ENCODE assay signal across 8 cellular contexts in the genomic region with DNA sequence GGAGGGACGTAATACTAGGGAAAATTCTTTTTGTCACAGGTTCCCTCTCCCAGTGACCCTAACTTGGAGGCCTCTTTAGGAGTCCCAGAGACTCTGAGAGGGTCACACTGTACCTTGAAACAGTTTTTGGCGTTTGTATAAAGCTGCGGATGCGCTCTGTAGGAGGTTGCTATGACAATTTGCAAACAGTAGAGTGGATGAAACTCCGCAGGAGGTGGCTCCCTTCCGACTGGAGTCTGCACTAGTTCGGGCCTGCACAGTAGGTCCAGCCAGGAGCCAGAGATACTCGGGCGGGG. TPM values are rescaled to one million over a fixed set of nuclear protein-coding genes. Genes with fewer than 3 reads are reported as not detected.
A peak's percentile ranks its signal among the peaks of the same experiment; 100 is the strongest.
DNase-seq lines count a peak whose midpoint lies in the region; ATAC-seq and TF ChIP-seq lines count a peak whose summit lies in the region.

No MANE protein-coding gene starts in this region.

- H3K4me3 Mint-ChIP-seq in stimulated activated naive CD8-positive, alpha-beta T cell treated with anti-CD3 and anti-CD28 coated beads, Interleukin-15, Interleukin-2, amounts not matched to agents 100 ng/mL and 50 ng/mL, for 24 hours = peak overlapping the region; percentile 79
- H3K4me3 Mint-ChIP-seq in brain = peak overlapping the region; percentile 90 to 97 (median 92)

- H3K9ac ChIP-seq in mucosa of stomach (ENCODE audit: low read length) = peak overlapping the region; percentile 92

- no peak for TF ChIP-seq CTCF in brain (conservative IDR thresholded peaks at IDR 0.05)
- TF ChIP-seq CTCF in vagina (IDR thresholded peaks at IDR 0.05) = no peak

- H3K4me1 ChIP-seq in mucosa of stomach (ENCODE audit: control insufficient read depth, insufficient read depth, low read length) (peaks cover 16% of the 10 kb centered on the region), vagina (peaks cover 29% of the 10 kb centered on the region)

- peak overlapping the region; percentile 81 for H3K4me3 ChIP-seq in mucosa of stomach (ENCODE audit: low read length)
- H3K4me3 ChIP-seq in vagina = no peak overlapping the region

- peaks cover 13% of the 10 kb centered on the region for H3K36me3 Mint-ChIP-seq in stimulated activated naive CD8-positive, alpha-beta T cell treated with anti-CD3 and anti-CD28 coated beads, Interleukin-15, Interleukin-2, amounts not matched to agents 100 ng/mL and 50 ng/mL, for 24 hours (ENCODE audit: low read depth)
- H3K36me3 Mint-ChIP-seq in brain = peaks cover 13% of the 10 kb centered on the region

- peak overlapping the region; percentile 89 for H3K27ac Mint-ChIP-seq in stimulated activated naive CD8-positive, alpha-beta T cell treated with anti-CD3 and anti-CD28 coated beads, Interleukin-15, Interleukin-2, amounts not matched to agents 100 ng/mL and 50 ng/mL, for 24 hours
- peak overlapping the region; percentile 74 to 98 (median 92) for H3K27ac Mint-ChIP-seq in brain

- H3K9me3 ChIP-seq in mucosa of stomach (ENCODE audit: control insufficient read depth, low read length) = no peaks in the 10 kb centered on the region
- no peaks in the 10 kb centered on the region for H3K9me3 ChIP-seq in vagina

- H3K36me3 ChIP-seq in mucosa of stomach (ENCODE audit: control insufficient read depth, insufficient read depth, low read length) (no peaks in the 10 kb centered on the region), vagina (no peaks in the 10 kb centered on the region)

- no peak for DNase-seq in stimulated activated naive CD8-positive, alpha-beta T cell treated with anti-CD3 and anti-CD28 coated beads, Interleukin-15, Interleukin-2, amounts not matched to agents 100 U/mL and 50 U/mL, for 24 hours
- DNase-seq in vagina (ENCODE audit: extremely low spot score in 2 of 2) = no peak
- DNase-seq in KG1 (lab: John Stamatoyannopoulos, UW) = no peak

- H3K27ac ChIP-seq in vagina = peak overlapping the region; percentile 86

- no peaks in the 10 kb centered on the region for H3K27me3 Mint-ChIP-seq in stimulated activated naive CD8-positive, alpha-beta T cell treated with anti-CD3 and anti-CD28 coated beads, Interleukin-15, Interleukin-2, amounts not matched to agents 100 ng/mL and 50 ng/mL, for 24 hours
- H3K27me3 Mint-ChIP-seq in brain = peaks cover 19% of the 10 kb centered on the region

- H3K27me3 ChIP-seq in mucosa of stomach (ENCODE audit: control insufficient read depth, insufficient read depth, low read length) (no peaks in the 10 kb centered on the region), vagina (no peaks in the 10 kb centered on the region)

- intact Hi-C loops in vagina (cut with DNase I) = no loop called here

- no peak for TF ChIP-seq POLR2A in vagina (IDR thresholded peaks at IDR 0.05)

- peaks cover 35% of the 10 kb centered on the region for H3K4me1 Mint-ChIP-seq in stimulated activated naive CD8-positive, alpha-beta T cell treated with anti-CD3 and anti-CD28 coated beads, Interleukin-15, Interleukin-2, amounts not matched to agents 100 ng/mL and 50 ng/mL, for 24 hours (ENCODE audit: low read depth)
- peaks cover 34% of the 10 kb centered on the region for H3K4me1 Mint-ChIP-seq in brain

- no peaks in the 10 kb centered on the region for H3K9me3 Mint-ChIP-seq in stimulated activated naive CD8-positive, alpha-beta T cell treated with anti-CD3 and anti-CD28 coated beads, Interleukin-15, Interleukin-2, amounts not matched to agents 100 ng/mL and 50 ng/mL, for 24 hours
- H3K9me3 Mint-ChIP-seq in brain = peaks cover 0 to 4% (median 0%) of the 10 kb centered on the region in 5 experiments

- no peak for ATAC-seq in stimulated activated naive CD8-positive, alpha-beta T cell treated with anti-CD3 and anti-CD28 coated beads, Interleukin-15, Interleukin-2, amounts not matched to agents 100 U/mL and 50 U/mL, for 24 hours
- ATAC-seq in HG03457 (IDR thresholded peaks at IDR 0.05; ENCODE audit: unreplicated experiment) (no peak), HG03342 (IDR thresholded peaks at IDR 0.05; ENCODE audit: unreplicated experiment) (no peak)

RNA-seq across cellular contexts. Expression of a gene that starts 1.3 kb away (rescaled TPM):
- 12.1 TPM for polyA plus RNA-seq in brain (ENCODE audit: insufficient read depth, low read depth, low replicate concordance)
- total RNA-seq in vagina = 16.2 TPM
